In the genomic region with DNA sequence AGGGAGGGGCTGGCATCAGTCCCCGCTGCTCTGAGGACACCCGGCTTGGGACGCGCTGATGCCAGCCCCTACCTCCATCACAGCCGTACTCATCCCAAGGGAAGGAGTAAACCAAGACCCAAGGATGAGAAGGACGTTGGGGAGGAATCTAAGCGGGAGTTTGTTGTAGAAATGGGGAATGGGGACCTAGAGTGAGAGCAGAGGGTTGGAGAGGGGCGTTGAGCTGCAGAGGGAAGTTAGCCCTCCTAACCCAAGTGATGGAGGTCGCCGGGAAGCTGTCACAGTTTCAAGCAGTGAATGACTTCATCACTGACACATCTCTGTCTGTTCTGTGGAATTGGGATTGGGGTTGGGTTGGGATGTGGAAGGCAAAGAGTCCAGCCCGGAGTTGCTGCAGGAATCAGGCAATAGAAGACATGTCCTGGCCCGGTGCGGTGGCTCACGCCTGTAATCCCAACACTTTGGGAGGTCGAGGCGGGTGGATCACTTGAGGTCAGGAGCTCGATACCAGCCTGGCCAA, we compare ENCODE assay signal across 1 cellular context.
TF ChIP-seq lines count a peak whose summit lies in the region.

No MANE protein-coding gene starts in this region.

TF ChIP-seq in IMR-90, 13 proteins besides CTCF, POLR2A, EP300 and RAD21 (continued from another document):
- TF ChIP-seq, protein P1, sequence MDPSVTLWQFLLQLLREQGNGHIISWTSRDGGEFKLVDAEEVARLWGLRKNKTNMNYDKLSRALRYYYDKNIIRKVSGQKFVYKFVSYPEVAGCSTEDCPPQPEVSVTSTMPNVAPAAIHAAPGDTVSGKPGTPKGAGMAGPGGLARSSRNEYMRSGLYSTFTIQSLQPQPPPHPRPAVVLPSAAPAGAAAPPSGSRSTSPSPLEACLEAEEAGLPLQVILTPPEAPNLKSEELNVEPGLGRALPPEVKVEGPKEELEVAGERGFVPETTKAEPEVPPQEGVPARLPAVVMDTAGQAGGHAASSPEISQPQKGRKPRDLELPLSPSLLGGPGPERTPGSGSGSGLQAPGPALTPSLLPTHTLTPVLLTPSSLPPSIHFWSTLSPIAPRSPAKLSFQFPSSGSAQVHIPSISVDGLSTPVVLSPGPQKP (IDR thresholded peaks at IDR 0.05; ENCODE audit: borderline replicate concordance, low read depth, low read length): no peak
- TF ChIP-seq FOS (IDR thresholded peaks at IDR 0.05; ENCODE audit: low read depth, low read length) (no peak), RCOR1 (IDR thresholded peaks at IDR 0.05; ENCODE audit: insufficient replicate concordance, low read length) (no peak), BHLHE40 (IDR thresholded peaks at IDR 0.05; ENCODE audit: low read depth, low read length) (no peak), MAFK (IDR thresholded peaks at IDR 0.05; ENCODE audit: low read depth, low read length) (no peak), SMC3 (IDR thresholded peaks at IDR 0.05; ENCODE audit: low read depth, low read length) (no peak), CEBPB (IDR thresholded peaks at IDR 0.05; ENCODE audit: low read depth, low read length) (no peak), MAZ (IDR thresholded peaks at IDR 0.05; ENCODE audit: borderline replicate concordance, low read depth, low read length) (no peak), RFX5 (IDR thresholded peaks at IDR 0.05; ENCODE audit: low read depth, low read length) (no peak), NFE2L2 (IDR thresholded peaks at IDR 0.05; ENCODE audit: low read depth, low read length) (no peak)
TF ChIP-seq in IMR-90: peak in this region for 0.
